2 cellular contexts compared by ENCODE assay signal in genomic region chr7:55868989-55869388, GRCh38. TPM values are rescaled to one million over a fixed set of nuclear protein-coding genes. Genes with fewer than 3 reads are reported as not detected.
"Had no signal": no experiment of that assay in that cellular context is flagged by ENCODE, and none has a peak within 500 bp of the region (broad histone marks: within the 10 kb centered on the region; RNA-seq: fewer than 3 reads in every experiment).

No MANE protein-coding gene starts in this region.

RNA-seq across cellular contexts. Expression of gene SEPTIN14, which starts 6.4 kb away (rescaled TPM):
- total RNA-seq: G401, GM12878 had no signal
